In genomic region chrX:20294284-20294683, GRCh38 we compare ENCODE assay signal across 32 cellular contexts.
"Had no signal": no experiment of that assay in that cellular context is flagged by ENCODE, and none has a peak within 500 bp of the region (broad histone marks: within the 10 kb centered on the region; RNA-seq: fewer than 3 reads in every experiment).

No MANE protein-coding gene starts in this region.

- ATAC-seq: activated naive CD4-positive, alpha-beta T cell treated with anti-CD3 and anti-CD28 coated beads, Interleukin-2, amount 50 U/mL, for 72 hours; activated naive CD8-positive, alpha-beta T cell treated with anti-CD3 and anti-CD28 coated beads, Interleukin-2, amount 50 U/mL, for 24 hours; activated T-cell treated with anti-CD3 and anti-CD28 coated beads, Interleukin-2, amount 50 U/mL, for 4 hours; activated T-cell treated with anti-CD3 and anti-CD28 coated beads, Interleukin-2, amount 50 U/mL, for 72 hours; activated T-helper 17 cell treated with anti-CD3 and anti-CD28 coated beads, Interleukin-2, amount 50 U/mL, for 72 hours; body of pancreas had no signal

- DNase-seq: activated effector memory CD4-positive, alpha-beta T cell treated with anti-CD3 and anti-CD28 coated beads, Interleukin-2, amount 50 U/mL, for 16 hours; activated effector memory CD4-positive, alpha-beta T cell treated with Interleukin-2 at 50 U/mL for 16 hours; activated gamma-delta T cell; activated gamma-delta T cell treated with Interleukin-2 at 50 U/mL for 16 hours; activated naive CD4-positive, alpha-beta T cell; activated naive CD4-positive, alpha-beta T cell treated with anti-CD3 and anti-CD28 coated beads for 36 hours; activated naive CD4-positive, alpha-beta T cell treated with anti-CD3 and anti-CD28 coated beads, Interleukin-2, amount 10 ng/mL, durations not matched to agents 7 days and 5 days; activated naive CD4-positive, alpha-beta T cell treated with anti-CD3 and anti-CD28 coated beads, Interleukin-2, amount 50 U/mL, for 16 hours; activated naive CD4-positive, alpha-beta T cell treated with Interleukin-2 at 50 U/mL for 16 hours; activated naive CD8-positive, alpha-beta T cell treated with anti-CD3 and anti-CD28 coated beads for 36 hours; activated naive CD8-positive, alpha-beta T cell treated with anti-CD3 and anti-CD28 coated beads, Interleukin-2, amount 10 ng/mL, durations not matched to agents 7 days and 5 days; activated naive CD8-positive, alpha-beta T cell treated with anti-CD3 and anti-CD28 coated beads, Interleukin-2, amount 50 U/mL, for 24 hours; activated T-cell treated with anti-CD3 and anti-CD28 coated beads, Interleukin-2, amount 50 U/mL, for 1 hour; activated T-cell treated with anti-CD3 and anti-CD28 coated beads, Interleukin-2, amount 50 U/mL, for 24 hours; activated T-cell treated with anti-CD3 and anti-CD28 coated beads, Interleukin-2, amount 50 U/mL, for 4 hours; activated T-cell treated with anti-CD3 and anti-CD28 coated beads, Interleukin-2, amount 50 U/mL, for 48 hours; activated T-cell treated with anti-CD3 and anti-CD28 coated beads, Interleukin-2, amount 50 U/mL, for 72 hours; adrenal gland; amniotic stem cell; amygdala; anterior cingulate cortex; aorta; body of pancreas; brain microvascular endothelial cell; caudate nucleus; central memory CD4-positive, alpha-beta T cell; cerebellar nuclear complex had no signal

- H3K4me3 ChIP-seq: adrenal gland, ascending aorta, body of pancreas, breast epithelium, cardiac muscle cell had no signal

- H3K9me3 ChIP-seq: adrenal gland, ascending aorta, body of pancreas had no signal

- H3K4me1 ChIP-seq: adrenal gland, ascending aorta, body of pancreas, breast epithelium had no signal

- H3K36me3 ChIP-seq: adrenal gland, ascending aorta, brain microvascular endothelial cell, breast epithelium, cardiac muscle cell had no signal
